ENCODE assay signal across 28 cellular contexts in the genomic region with DNA sequence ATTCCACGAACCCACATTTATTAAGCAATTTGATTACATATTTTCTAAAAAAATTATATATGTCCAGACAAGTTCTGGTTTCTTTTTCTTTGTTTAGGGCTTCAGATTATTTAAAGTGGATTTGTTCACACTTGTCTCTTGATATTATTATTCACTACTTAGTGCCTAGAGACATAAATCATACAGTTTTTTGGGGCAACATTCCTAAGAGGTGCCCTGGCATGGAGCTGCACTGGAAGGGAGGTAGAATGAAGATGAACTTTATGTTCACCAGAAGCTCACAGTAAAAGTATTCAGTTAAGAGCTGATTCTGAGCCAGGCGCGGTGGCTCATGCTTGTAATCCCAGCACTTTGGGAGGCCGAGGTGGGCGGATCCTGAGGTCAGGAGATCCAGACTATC.
"Had no signal": no experiment of that assay in that cellular context is flagged by ENCODE, and none has a peak within 500 bp of the region (broad histone marks: within the 10 kb centered on the region; RNA-seq: fewer than 3 reads in every experiment).

No MANE protein-coding gene starts in this region.

- H3K27ac ChIP-seq: gastroesophageal sphincter, heart right ventricle, hepatocyte had no signal

- H2AFZ ChIP-seq: hepatocyte had no signal

- H3K9me3 Mint-ChIP-seq: activated CD4-positive, alpha-beta T cell treated with anti-CD3 and anti-CD28 coated beads, Interleukin-2, amount 10 ng/mL, durations not matched to agents 24 days and 14 days; brain had no signal

- H3K27me3 Mint-ChIP-seq: activated CD4-positive, alpha-beta memory T cell treated with anti-CD3 and anti-CD28 coated beads for 36 hours; activated CD4-positive, alpha-beta T cell treated with anti-CD3 and anti-CD28 coated beads for 36 hours; activated CD4-positive, alpha-beta T cell treated with anti-CD3 and anti-CD28 coated beads, Interleukin-2, amount 10 ng/mL, durations not matched to agents 24 days and 14 days; activated CD8-positive, alpha-beta memory T cell treated with anti-CD3 and anti-CD28 coated beads, Interleukin-2, amount 10 ng/mL, durations not matched to agents 7 days and 5 days; activated naive CD8-positive, alpha-beta T cell; brain; effector memory CD8-positive, alpha-beta T cell had no signal

- H3K4me1 ChIP-seq: gastroesophageal sphincter, heart right ventricle had no signal

- H3K36me3 ChIP-seq: gastroesophageal sphincter, heart right ventricle had no signal

- H3K4me2 ChIP-seq: hepatocyte had no signal

- H3K27ac Mint-ChIP-seq: activated CD4-positive, alpha-beta memory T cell treated with anti-CD3 and anti-CD28 coated beads for 36 hours; activated CD4-positive, alpha-beta T cell treated with anti-CD3 and anti-CD28 coated beads for 36 hours; activated CD4-positive, alpha-beta T cell treated with anti-CD3 and anti-CD28 coated beads, Interleukin-2, amount 10 ng/mL, durations not matched to agents 24 days and 14 days; activated CD8-positive, alpha-beta memory T cell treated with anti-CD3 and anti-CD28 coated beads, Interleukin-2, amount 10 ng/mL, durations not matched to agents 7 days and 5 days; activated CD8-positive, alpha-beta T cell treated with anti-CD3 and anti-CD28 coated beads, Interleukin-2, amount 10 ng/mL, durations not matched to agents 7 days and 5 days; activated naive CD8-positive, alpha-beta T cell; brain; effector memory CD8-positive, alpha-beta T cell had no signal

- H3K36me3 Mint-ChIP-seq: activated CD4-positive, alpha-beta memory T cell treated with anti-CD3 and anti-CD28 coated beads for 36 hours; activated CD8-positive, alpha-beta memory T cell treated with anti-CD3 and anti-CD28 coated beads, Interleukin-2, amount 10 ng/mL, durations not matched to agents 7 days and 5 days; activated naive CD8-positive, alpha-beta T cell; brain had no signal

- H3K79me2 ChIP-seq: hepatocyte had no signal

- DNase-seq: activated CD4-positive, alpha-beta memory T cell treated with anti-CD3 and anti-CD28 coated beads for 36 hours; activated CD4-positive, alpha-beta T cell treated with anti-CD3 and anti-CD28 coated beads for 36 hours; activated CD4-positive, alpha-beta T cell treated with anti-CD3 and anti-CD28 coated beads, Interleukin-2, amount 10 ng/mL, durations not matched to agents 24 days and 14 days; activated CD4-positive, CD25-positive, alpha-beta regulatory T cell; activated CD4-positive, CD25-positive, alpha-beta regulatory T cell treated with anti-CD3 and anti-CD28 coated beads, Interleukin-2, amount 50 U/mL, for 72 hours; activated CD8-positive, alpha-beta memory T cell treated with anti-CD3 and anti-CD28 coated beads, Interleukin-2, amount 10 ng/mL, durations not matched to agents 7 days and 5 days; activated CD8-positive, alpha-beta memory T cell treated with anti-CD3 and anti-CD28 coated beads, Interleukin-2, amount 50 U/mL, for 4 hours; activated CD8-positive, alpha-beta T cell treated with anti-CD3 and anti-CD28 coated beads, Interleukin-2, amount 10 ng/mL, durations not matched to agents 7 days and 5 days; activated gamma-delta T cell; activated naive CD4-positive, alpha-beta T cell treated with anti-CD3 and anti-CD28 coated beads, Interleukin-2, amount 50 U/mL, for 16 hours; activated naive CD4-positive, alpha-beta T cell treated with Interleukin-2 at 50 U/mL for 16 hours; activated T-cell treated with anti-CD3 and anti-CD28 coated beads, Interleukin-2, amount 50 U/mL, for 1 hour; activated T-cell treated with anti-CD3 and anti-CD28 coated beads, Interleukin-2, amount 50 U/mL, for 48 hours; amniotic stem cell; aorta; caudate nucleus; cortex of kidney; dermis blood vessel endothelial cell; effector CD4-positive, alpha-beta T cell; effector memory CD8-positive, alpha-beta T cell; foreskin melanocyte; heart right ventricle; T-helper 2 cell had no signal

- ATAC-seq: activated CD4-positive, alpha-beta T cell treated with anti-CD3 and anti-CD28 coated beads for 36 hours; activated CD8-positive, alpha-beta memory T cell treated with anti-CD3 and anti-CD28 coated beads, Interleukin-2, amount 10 ng/mL, durations not matched to agents 7 days and 5 days; activated CD8-positive, alpha-beta T cell treated with anti-CD3 and anti-CD28 coated beads, Interleukin-2, amount 10 ng/mL, durations not matched to agents 7 days and 5 days; effector memory CD8-positive, alpha-beta T cell; esophagus mucosa; gastroesophageal sphincter; heart right ventricle had no signal

- H3K27me3 ChIP-seq: gastroesophageal sphincter, heart right ventricle, hepatocyte had no signal

- H3K4me3 ChIP-seq: gastroesophageal sphincter, heart right ventricle, hepatocyte had no signal

- H3K9me3 ChIP-seq: gastroesophageal sphincter had no signal

- H3K4me3 Mint-ChIP-seq: activated CD4-positive, alpha-beta memory T cell treated with anti-CD3 and anti-CD28 coated beads for 36 hours; activated CD4-positive, alpha-beta T cell treated with anti-CD3 and anti-CD28 coated beads for 36 hours; activated CD4-positive, alpha-beta T cell treated with anti-CD3 and anti-CD28 coated beads, Interleukin-2, amount 10 ng/mL, durations not matched to agents 24 days and 14 days; activated CD8-positive, alpha-beta memory T cell treated with anti-CD3 and anti-CD28 coated beads, Interleukin-2, amount 10 ng/mL, durations not matched to agents 7 days and 5 days; activated CD8-positive, alpha-beta T cell treated with anti-CD3 and anti-CD28 coated beads, Interleukin-2, amount 10 ng/mL, durations not matched to agents 7 days and 5 days; activated naive CD8-positive, alpha-beta T cell; brain; effector memory CD8-positive, alpha-beta T cell had no signal

- H3K4me1 Mint-ChIP-seq: activated CD4-positive, alpha-beta T cell treated with anti-CD3 and anti-CD28 coated beads for 36 hours; activated CD4-positive, alpha-beta T cell treated with anti-CD3 and anti-CD28 coated beads, Interleukin-2, amount 10 ng/mL, durations not matched to agents 24 days and 14 days; activated CD8-positive, alpha-beta memory T cell treated with anti-CD3 and anti-CD28 coated beads, Interleukin-2, amount 10 ng/mL, durations not matched to agents 7 days and 5 days; brain had no signal
